1 cellular context compared by ENCODE assay signal in the genomic region with DNA sequence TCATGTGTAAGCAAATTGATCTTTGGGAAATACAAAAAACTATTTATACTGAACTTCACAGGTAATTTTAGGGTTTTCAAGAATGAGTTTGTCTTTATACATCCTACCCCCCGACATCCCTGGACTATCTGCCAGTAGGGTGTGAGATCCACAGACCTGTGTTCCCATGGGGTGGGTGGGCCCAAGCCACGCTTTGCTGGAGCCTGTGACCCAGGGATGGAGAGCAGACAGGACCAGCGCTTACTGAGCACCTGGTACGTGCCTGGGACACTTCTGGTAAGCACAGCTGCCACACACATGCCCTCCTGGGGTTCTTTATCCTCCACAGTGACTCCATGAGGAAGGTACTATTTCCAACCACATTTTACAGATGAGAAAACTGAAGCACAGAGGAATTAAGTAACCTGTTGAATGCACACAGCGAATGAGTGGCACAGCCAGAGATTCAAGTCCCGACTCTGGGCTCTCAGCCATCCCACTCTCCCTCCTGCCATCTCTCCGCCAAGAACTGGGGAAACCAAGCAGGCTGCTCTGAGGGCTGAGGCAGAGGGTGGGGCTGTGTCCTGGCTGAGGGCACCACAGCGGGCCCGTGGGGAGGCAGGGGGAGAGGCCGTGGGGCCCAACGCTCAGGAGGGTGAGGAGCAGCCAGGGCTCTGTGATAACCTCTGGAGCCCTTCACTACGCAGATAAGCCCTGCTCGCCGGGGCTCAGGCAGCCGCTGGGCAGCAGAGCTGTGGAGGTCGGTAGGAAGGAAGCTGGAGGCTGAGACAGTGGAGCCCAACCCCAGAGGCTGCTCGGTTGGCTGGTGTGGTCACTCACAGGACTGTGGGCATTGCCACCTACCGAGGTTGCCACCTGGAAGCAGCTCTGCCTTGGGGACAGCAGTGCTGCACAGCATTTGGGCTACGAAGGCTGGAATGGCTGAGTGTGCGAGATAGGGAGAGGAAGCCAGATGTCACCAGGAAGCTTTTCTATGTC.
TF ChIP-seq lines count a peak whose summit lies in the region.

No MANE protein-coding gene starts in this region.

TF ChIP-seq in K562, 482 proteins besides CTCF, POLR2A, EP300 and RAD21 (continued from another document and continues in another):
- TF ChIP-seq ZBTB11 (CRISPR knock-in tag; IDR thresholded peaks at IDR 0.05) (peak in 1 of 3 experiments; percentile 56; a peak in 1 of 6 replicates), ARID3B (CRISPR knock-in tag; IDR thresholded peaks at IDR 0.05; ENCODE audit: borderline replicate concordance) (0 out of 2 replicates have a peak, but pooled peaks have one; percentile 16), KHSRP (IDR thresholded peaks at IDR 0.05) (no peak), CREM (IDR thresholded peaks at IDR 0.05; ENCODE audit: low read depth) (0 out of 2 replicates have a peak, but pooled peaks have one; percentile 30), NFXL1 (CRISPR knock-in tag; IDR thresholded peaks at IDR 0.05) (no peak), TSC22D4 (tag; IDR thresholded peaks at IDR 0.05) (no peak), HDAC1 (IDR thresholded peaks at IDR 0.05) (0 out of 4 replicates have a peak, but pooled peaks of 1 of the 2 experiments have one; percentile 56), ADNP (tag; IDR thresholded peaks at IDR 0.05) (no peak), KAT7 (CRISPR knock-in tag; IDR thresholded peaks at IDR 0.05; ENCODE audit: borderline replicate concordance) (no peak), SMAD4 (CRISPR knock-in tag; conservative IDR thresholded peaks at IDR 0.05) (peak; percentile 88), ZNF592 (IDR thresholded peaks at IDR 0.05) (peak; percentile 98), MECOM (CRISPR knock-in tag; IDR thresholded peaks at IDR 0.05) (peak; percentile 12; the same call in 1 of the 2 replicates), ARID2 (IDR thresholded peaks at IDR 0.05) (no peak), JUND (IDR thresholded peaks at IDR 0.05; ENCODE audit: borderline replicate concordance, low read depth, low read length) (no peak), JUND (tag; IDR thresholded peaks at IDR 0.05; ENCODE audit: borderline replicate concordance, low read depth, low read length) (no peak), HDAC2 (IDR thresholded peaks at IDR 0.05) (peak; percentile 75), ZNF277 (CRISPR knock-in tag; IDR thresholded peaks at IDR 0.05; ENCODE audit: borderline replicate concordance) (no peak), MED1 (CRISPR knock-in tag; IDR thresholded peaks at IDR 0.05; ENCODE audit: borderline replicate concordance) (no peak), TRIM24 (IDR thresholded peaks at IDR 0.05) (no peak), TBL1XR1 (IDR thresholded peaks at IDR 0.05; ENCODE audit: low read length in 2 of 2) (no peak), HMG20A (CRISPR knock-in tag; conservative IDR thresholded peaks at IDR 0.05) (no peak), MIER1 (IDR thresholded peaks at IDR 0.05; ENCODE audit: low read depth) (no peak), C11orf30 (IDR thresholded peaks at IDR 0.05; ENCODE audit: low read depth) (peak; percentile 66), TGIF2 (CRISPR knock-in tag; IDR thresholded peaks at IDR 0.05) (no peak), SIN3B (IDR thresholded peaks at IDR 0.05; ENCODE audit: low read depth) (0 out of 2 replicates have a peak, but pooled peaks have one; percentile 18), ZFP30 (CRISPR knock-in tag; IDR thresholded peaks at IDR 0.05; ENCODE audit: borderline replicate concordance) (no peak), VEZF1 (CRISPR knock-in tag; IDR thresholded peaks at IDR 0.05) (peak; percentile 84), TFAM (CRISPR knock-in tag; conservative IDR thresholded peaks at IDR 0.05) (no peak)
- TF ChIP-seq, protein P1, sequence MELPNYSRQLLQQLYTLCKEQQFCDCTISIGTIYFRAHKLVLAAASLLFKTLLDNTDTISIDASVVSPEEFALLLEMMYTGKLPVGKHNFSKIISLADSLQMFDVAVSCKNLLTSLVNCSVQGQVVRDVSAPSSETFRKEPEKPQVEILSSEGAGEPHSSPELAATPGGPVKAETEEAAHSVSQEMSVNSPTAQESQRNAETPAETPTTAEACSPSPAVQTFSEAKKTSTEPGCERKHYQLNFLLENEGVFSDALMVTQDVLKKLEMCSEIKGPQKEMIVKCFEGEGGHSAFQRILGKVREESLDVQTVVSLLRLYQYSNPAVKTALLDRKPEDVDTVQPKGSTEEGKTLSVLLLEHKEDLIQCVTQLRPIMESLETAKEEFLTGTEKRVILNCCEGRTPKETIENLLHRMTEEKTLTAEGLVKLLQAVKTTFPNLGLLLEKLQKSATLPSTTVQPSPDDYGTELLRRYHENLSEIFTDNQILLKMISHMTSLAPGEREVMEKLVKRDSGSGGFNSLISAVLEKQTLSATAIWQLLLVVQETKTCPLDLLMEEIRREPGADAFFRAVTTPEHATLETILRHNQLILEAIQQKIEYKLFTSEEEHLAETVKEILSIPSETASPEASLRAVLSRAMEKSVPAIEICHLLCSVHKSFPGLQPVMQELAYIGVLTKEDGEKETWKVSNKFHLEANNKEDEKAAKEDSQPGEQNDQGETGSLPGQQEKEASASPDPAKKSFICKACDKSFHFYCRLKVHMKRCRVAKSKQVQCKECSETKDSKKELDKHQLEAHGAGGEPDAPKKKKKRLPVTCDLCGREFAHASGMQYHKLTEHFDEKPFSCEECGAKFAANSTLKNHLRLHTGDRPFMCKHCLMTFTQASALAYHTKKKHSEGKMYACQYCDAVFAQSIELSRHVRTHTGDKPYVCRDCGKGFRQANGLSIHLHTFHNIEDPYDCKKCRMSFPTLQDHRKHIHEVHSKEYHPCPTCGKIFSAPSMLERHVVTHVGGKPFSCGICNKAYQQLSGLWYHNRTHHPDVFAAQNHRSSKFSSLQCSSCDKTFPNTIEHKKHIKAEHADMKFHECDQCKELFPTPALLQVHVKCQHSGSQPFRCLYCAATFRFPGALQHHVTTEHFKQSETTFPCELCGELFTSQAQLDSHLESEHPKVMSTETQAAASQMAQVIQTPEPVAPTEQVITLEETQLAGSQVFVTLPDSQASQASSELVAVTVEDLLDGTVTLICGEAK (IDR thresholded peaks at IDR 0.05): no peak
- TF ChIP-seq, protein P1 (CRISPR knock-in tag; IDR thresholded peaks at IDR 0.05): no peak
